1 cellular context compared by ENCODE assay signal in the genomic region with DNA sequence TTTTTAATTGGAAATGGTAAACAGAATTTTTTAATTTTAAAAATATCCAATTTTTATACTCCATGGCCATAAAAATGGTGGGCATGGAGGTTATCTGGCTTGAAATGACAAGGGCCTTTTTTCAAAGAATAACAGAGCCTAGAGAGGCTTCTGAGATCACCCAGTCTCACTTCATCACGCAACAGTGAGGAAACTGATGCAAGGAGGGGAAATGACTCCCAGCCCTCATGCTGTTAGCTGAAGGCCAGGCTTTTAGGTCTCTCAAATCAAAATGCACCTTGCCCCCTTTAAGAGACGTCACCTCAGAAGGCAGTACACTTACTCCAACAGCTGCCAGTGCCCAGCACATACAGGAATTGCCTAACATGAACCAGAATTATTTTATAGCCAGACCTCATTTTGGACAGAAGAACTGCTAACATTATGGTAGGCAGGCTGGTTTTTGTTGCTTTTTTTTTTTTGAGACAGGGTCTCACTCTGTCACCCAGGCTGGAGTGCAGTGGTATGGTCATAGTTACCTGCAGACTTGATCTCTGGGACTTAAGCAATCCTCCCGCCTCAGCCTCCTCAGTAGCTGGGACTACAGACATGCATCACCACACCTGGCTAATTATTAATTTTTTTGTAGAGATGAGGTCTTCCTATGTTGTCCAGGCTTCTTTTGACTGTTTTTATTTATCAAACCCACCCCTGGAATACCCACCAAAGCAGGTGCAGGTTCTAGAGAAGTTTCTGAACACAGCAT.
TF ChIP-seq lines count a peak whose summit lies in the region.

No MANE protein-coding gene starts in this region.

TF ChIP-seq in K562, 482 proteins besides CTCF, POLR2A, EP300 and RAD21 (continues in another document):
- TF ChIP-seq CXXC5 (CRISPR knock-in tag; IDR thresholded peaks at IDR 0.05) (peak; percentile 67), GTF2A2 (tag; IDR thresholded peaks at IDR 0.05) (no peak), ARID1B (IDR thresholded peaks at IDR 0.05) (no peak; the same call in 1 of the 2 replicates), MECOM (CRISPR knock-in tag; IDR thresholded peaks at IDR 0.05) (0 out of 2 replicates have a peak, but pooled peaks have one; percentile 34), ZNF311 (CRISPR knock-in tag; IDR thresholded peaks at IDR 0.05) (no peak; the same call in 1 of the 2 replicates), GABPB1 (CRISPR knock-in tag; IDR thresholded peaks at IDR 0.05) (no peak), CBX2 (IDR thresholded peaks at IDR 0.05; ENCODE audit: insufficient read depth, low read length, poor library complexity, severe bottlenecking) (no peak), TBL1XR1 (IDR thresholded peaks at IDR 0.05; ENCODE audit: low read length in 2 of 2) (no peak), RFX1 (IDR thresholded peaks at IDR 0.05) (no peak), RAD51 (IDR thresholded peaks at IDR 0.05; ENCODE audit: borderline replicate concordance, low read depth) (no peak), KDM4B (IDR thresholded peaks at IDR 0.05; ENCODE audit: borderline replicate concordance in 2 of 2, low read depth in 1 of 2) (no peak), BRF1 (IDR thresholded peaks at IDR 0.05; ENCODE audit: borderline replicate concordance, extremely low read depth, insufficient read length) (no peak), NR2C1 (IDR thresholded peaks at IDR 0.05) (no peak), NR2C1 (tag; IDR thresholded peaks at IDR 0.05) (peak; percentile 51), MCM3 (IDR thresholded peaks at IDR 0.05) (no peak), RCOR1 (IDR thresholded peaks at IDR 0.05; ENCODE audit: borderline replicate concordance in 1 of 2, low read depth in 2 of 2, low read length in 2 of 2) (no peak), CHD2 (IDR thresholded peaks at IDR 0.05; ENCODE audit: low read depth, low read length) (no peak), PRPF4 (IDR thresholded peaks at IDR 0.05; ENCODE audit: insufficient read depth, low read depth, low read length, poor library complexity, severe bottlenecking) (no peak), DPF2 (IDR thresholded peaks at IDR 0.05) (no peak), CEBPG (CRISPR knock-in tag; IDR thresholded peaks at IDR 0.05) (peak; percentile 95), CEBPG (tag; conservative IDR thresholded peaks at IDR 0.05 in 1 of 2, IDR thresholded peaks at IDR 0.05 in 1 of 2) (peak; percentile 83 to 97), ZNF324 (CRISPR knock-in tag; IDR thresholded peaks at IDR 0.05) (no peak), ZC3H11A (IDR thresholded peaks at IDR 0.05; ENCODE audit: low read depth, low read length) (no peak), ZNF121 (CRISPR knock-in tag; conservative IDR thresholded peaks at IDR 0.05) (no peak), CBX3 (IDR thresholded peaks at IDR 0.05; ENCODE audit: borderline replicate concordance in 1 of 2, low read length in 2 of 2) (no peak), ZSCAN32 (CRISPR knock-in tag; IDR thresholded peaks at IDR 0.05) (0 out of 2 replicates have a peak, but pooled peaks have one; percentile 56), ZNF217 (CRISPR knock-in tag; IDR thresholded peaks at IDR 0.05) (no peak), SREBF1 (IDR thresholded peaks at IDR 0.05; ENCODE audit: borderline replicate concordance, low read depth, low read length) (no peak), FOSL1 (tag; conservative IDR thresholded peaks at IDR 0.05) (no peak), RBM14 (IDR thresholded peaks at IDR 0.05; ENCODE audit: borderline replicate concordance, insufficient read depth, low read depth, low read length) (no peak), SMAD4 (CRISPR knock-in tag; conservative IDR thresholded peaks at IDR 0.05) (peak; percentile 81), ARID2 (IDR thresholded peaks at IDR 0.05) (no peak), FIP1L1 (IDR thresholded peaks at IDR 0.05; ENCODE audit: low read depth, low read length, poor library complexity, severe bottlenecking) (no peak)
- TF ChIP-seq, protein P1, sequence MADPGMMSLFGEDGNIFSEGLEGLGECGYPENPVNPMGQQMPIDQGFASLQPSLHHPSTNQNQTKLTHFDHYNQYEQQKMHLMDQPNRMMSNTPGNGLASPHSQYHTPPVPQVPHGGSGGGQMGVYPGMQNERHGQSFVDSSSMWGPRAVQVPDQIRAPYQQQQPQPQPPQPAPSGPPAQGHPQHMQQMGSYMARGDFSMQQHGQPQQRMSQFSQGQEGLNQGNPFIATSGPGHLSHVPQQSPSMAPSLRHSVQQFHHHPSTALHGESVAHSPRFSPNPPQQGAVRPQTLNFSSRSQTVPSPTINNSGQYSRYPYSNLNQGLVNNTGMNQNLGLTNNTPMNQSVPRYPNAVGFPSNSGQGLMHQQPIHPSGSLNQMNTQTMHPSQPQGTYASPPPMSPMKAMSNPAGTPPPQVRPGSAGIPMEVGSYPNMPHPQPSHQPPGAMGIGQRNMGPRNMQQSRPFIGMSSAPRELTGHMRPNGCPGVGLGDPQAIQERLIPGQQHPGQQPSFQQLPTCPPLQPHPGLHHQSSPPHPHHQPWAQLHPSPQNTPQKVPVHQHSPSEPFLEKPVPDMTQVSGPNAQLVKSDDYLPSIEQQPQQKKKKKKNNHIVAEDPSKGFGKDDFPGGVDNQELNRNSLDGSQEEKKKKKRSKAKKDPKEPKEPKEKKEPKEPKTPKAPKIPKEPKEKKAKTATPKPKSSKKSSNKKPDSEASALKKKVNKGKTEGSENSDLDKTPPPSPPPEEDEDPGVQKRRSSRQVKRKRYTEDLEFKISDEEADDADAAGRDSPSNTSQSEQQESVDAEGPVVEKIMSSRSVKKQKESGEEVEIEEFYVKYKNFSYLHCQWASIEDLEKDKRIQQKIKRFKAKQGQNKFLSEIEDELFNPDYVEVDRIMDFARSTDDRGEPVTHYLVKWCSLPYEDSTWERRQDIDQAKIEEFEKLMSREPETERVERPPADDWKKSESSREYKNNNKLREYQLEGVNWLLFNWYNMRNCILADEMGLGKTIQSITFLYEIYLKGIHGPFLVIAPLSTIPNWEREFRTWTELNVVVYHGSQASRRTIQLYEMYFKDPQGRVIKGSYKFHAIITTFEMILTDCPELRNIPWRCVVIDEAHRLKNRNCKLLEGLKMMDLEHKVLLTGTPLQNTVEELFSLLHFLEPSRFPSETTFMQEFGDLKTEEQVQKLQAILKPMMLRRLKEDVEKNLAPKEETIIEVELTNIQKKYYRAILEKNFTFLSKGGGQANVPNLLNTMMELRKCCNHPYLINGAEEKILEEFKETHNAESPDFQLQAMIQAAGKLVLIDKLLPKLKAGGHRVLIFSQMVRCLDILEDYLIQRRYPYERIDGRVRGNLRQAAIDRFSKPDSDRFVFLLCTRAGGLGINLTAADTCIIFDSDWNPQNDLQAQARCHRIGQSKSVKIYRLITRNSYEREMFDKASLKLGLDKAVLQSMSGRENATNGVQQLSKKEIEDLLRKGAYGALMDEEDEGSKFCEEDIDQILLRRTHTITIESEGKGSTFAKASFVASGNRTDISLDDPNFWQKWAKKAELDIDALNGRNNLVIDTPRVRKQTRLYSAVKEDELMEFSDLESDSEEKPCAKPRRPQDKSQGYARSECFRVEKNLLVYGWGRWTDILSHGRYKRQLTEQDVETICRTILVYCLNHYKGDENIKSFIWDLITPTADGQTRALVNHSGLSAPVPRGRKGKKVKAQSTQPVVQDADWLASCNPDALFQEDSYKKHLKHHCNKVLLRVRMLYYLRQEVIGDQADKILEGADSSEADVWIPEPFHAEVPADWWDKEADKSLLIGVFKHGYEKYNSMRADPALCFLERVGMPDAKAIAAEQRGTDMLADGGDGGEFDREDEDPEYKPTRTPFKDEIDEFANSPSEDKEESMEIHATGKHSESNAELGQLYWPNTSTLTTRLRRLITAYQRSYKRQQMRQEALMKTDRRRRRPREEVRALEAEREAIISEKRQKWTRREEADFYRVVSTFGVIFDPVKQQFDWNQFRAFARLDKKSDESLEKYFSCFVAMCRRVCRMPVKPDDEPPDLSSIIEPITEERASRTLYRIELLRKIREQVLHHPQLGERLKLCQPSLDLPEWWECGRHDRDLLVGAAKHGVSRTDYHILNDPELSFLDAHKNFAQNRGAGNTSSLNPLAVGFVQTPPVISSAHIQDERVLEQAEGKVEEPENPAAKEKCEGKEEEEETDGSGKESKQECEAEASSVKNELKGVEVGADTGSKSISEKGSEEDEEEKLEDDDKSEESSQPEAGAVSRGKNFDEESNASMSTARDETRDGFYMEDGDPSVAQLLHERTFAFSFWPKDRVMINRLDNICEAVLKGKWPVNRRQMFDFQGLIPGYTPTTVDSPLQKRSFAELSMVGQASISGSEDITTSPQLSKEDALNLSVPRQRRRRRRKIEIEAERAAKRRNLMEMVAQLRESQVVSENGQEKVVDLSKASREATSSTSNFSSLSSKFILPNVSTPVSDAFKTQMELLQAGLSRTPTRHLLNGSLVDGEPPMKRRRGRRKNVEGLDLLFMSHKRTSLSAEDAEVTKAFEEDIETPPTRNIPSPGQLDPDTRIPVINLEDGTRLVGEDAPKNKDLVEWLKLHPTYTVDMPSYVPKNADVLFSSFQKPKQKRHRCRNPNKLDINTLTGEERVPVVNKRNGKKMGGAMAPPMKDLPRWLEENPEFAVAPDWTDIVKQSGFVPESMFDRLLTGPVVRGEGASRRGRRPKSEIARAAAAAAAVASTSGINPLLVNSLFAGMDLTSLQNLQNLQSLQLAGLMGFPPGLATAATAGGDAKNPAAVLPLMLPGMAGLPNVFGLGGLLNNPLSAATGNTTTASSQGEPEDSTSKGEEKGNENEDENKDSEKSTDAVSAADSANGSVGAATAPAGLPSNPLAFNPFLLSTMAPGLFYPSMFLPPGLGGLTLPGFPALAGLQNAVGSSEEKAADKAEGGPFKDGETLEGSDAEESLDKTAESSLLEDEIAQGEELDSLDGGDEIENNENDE (IDR thresholded peaks at IDR 0.05; ENCODE audit: low read depth, low read length): no peak
- TF ChIP-seq, protein P2, sequence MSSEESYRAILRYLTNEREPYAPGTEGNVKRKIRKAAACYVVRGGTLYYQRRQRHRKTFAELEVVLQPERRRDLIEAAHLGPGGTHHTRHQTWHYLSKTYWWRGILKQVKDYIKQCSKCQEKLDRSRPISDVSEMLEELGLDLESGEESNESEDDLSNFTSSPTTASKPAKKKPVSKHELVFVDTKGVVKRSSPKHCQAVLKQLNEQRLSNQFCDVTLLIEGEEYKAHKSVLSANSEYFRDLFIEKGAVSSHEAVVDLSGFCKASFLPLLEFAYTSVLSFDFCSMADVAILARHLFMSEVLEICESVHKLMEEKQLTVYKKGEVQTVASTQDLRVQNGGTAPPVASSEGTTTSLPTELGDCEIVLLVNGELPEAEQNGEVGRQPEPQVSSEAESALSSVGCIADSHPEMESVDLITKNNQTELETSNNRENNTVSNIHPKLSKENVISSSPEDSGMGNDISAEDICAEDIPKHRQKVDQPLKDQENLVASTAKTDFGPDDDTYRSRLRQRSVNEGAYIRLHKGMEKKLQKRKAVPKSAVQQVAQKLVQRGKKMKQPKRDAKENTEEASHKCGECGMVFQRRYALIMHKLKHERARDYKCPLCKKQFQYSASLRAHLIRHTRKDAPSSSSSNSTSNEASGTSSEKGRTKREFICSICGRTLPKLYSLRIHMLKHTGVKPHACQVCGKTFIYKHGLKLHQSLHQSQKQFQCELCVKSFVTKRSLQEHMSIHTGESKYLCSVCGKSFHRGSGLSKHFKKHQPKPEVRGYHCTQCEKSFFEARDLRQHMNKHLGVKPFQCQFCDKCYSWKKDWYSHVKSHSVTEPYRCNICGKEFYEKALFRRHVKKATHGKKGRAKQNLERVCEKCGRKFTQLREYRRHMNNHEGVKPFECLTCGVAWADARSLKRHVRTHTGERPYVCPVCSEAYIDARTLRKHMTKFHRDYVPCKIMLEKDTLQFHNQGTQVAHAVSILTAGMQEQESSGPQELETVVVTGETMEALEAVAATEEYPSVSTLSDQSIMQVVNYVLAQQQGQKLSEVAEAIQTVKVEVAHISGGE (CRISPR knock-in tag; IDR thresholded peaks at IDR 0.05): no peak
- TF ChIP-seq, protein P3, sequence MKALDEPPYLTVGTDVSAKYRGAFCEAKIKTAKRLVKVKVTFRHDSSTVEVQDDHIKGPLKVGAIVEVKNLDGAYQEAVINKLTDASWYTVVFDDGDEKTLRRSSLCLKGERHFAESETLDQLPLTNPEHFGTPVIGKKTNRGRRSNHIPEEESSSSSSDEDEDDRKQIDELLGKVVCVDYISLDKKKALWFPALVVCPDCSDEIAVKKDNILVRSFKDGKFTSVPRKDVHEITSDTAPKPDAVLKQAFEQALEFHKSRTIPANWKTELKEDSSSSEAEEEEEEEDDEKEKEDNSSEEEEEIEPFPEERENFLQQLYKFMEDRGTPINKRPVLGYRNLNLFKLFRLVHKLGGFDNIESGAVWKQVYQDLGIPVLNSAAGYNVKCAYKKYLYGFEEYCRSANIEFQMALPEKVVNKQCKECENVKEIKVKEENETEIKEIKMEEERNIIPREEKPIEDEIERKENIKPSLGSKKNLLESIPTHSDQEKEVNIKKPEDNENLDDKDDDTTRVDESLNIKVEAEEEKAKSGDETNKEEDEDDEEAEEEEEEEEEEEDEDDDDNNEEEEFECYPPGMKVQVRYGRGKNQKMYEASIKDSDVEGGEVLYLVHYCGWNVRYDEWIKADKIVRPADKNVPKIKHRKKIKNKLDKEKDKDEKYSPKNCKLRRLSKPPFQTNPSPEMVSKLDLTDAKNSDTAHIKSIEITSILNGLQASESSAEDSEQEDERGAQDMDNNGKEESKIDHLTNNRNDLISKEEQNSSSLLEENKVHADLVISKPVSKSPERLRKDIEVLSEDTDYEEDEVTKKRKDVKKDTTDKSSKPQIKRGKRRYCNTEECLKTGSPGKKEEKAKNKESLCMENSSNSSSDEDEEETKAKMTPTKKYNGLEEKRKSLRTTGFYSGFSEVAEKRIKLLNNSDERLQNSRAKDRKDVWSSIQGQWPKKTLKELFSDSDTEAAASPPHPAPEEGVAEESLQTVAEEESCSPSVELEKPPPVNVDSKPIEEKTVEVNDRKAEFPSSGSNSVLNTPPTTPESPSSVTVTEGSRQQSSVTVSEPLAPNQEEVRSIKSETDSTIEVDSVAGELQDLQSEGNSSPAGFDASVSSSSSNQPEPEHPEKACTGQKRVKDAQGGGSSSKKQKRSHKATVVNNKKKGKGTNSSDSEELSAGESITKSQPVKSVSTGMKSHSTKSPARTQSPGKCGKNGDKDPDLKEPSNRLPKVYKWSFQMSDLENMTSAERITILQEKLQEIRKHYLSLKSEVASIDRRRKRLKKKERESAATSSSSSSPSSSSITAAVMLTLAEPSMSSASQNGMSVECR (CRISPR knock-in tag; IDR thresholded peaks at IDR 0.05): no peak
- TF ChIP-seq, protein P4, sequence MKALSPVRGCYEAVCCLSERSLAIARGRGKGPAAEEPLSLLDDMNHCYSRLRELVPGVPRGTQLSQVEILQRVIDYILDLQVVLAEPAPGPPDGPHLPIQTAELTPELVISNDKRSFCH (CRISPR knock-in tag; IDR thresholded peaks at IDR 0.05): no peak
- TF ChIP-seq, protein P4 (tag; IDR thresholded peaks at IDR 0.05): no peak
- TF ChIP-seq, protein P5, sequence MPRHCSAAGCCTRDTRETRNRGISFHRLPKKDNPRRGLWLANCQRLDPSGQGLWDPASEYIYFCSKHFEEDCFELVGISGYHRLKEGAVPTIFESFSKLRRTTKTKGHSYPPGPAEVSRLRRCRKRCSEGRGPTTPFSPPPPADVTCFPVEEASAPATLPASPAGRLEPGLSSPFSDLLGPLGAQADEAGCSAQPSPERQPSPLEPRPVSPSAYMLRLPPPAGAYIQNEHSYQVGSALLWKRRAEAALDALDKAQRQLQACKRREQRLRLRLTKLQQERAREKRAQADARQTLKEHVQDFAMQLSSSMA (CRISPR knock-in tag; IDR thresholded peaks at IDR 0.05): no peak
- TF ChIP-seq, protein P6, sequence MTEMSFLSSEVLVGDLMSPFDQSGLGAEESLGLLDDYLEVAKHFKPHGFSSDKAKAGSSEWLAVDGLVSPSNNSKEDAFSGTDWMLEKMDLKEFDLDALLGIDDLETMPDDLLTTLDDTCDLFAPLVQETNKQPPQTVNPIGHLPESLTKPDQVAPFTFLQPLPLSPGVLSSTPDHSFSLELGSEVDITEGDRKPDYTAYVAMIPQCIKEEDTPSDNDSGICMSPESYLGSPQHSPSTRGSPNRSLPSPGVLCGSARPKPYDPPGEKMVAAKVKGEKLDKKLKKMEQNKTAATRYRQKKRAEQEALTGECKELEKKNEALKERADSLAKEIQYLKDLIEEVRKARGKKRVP (CRISPR knock-in tag; IDR thresholded peaks at IDR 0.05): peak; percentile 93
